In genomic region chr17:78415821-78416301, GRCh38 we compare ENCODE assay signal across 9 cellular contexts. TPM values are rescaled to one million over a fixed set of nuclear protein-coding genes. Genes with fewer than 3 reads are reported as not detected.
DNase-seq lines count a peak whose midpoint lies in the region; ATAC-seq and TF ChIP-seq lines count a peak whose summit lies in the region.
"Had no signal": no experiment of that assay in that cellular context is flagged by ENCODE, and none has a peak within 500 bp of the region (broad histone marks: within the 10 kb centered on the region; RNA-seq: fewer than 3 reads in every experiment).

No MANE protein-coding gene starts in this region.

- peaks cover 47 to 73% (median 58%) of the 10 kb centered on the region in 3 donors for H3K4me1 Mint-ChIP-seq in CD8-positive, alpha-beta memory T cell
- H3K4me1 Mint-ChIP-seq in T-helper 17 cell: peaks cover 47% of the 10 kb centered on the region

- peak overlapping the region in 7 of 8 donors; percentile 2 to 98 (median 61) for H3K27ac Mint-ChIP-seq in CD8-positive, alpha-beta memory T cell
- H3K27ac Mint-ChIP-seq in T-helper 17 cell: peak overlapping the region; percentile 95

- no TSS peak for BruUV-seq in PC-9 (replicated peaks; lab: Mats Ljungman, UMichigan)

- peak overlapping the region; percentile 36 for H3K9ac ChIP-seq in skeletal muscle satellite cell (ENCODE audit: low read depth, low read length)

- intact Hi-C loops in esophagus squamous epithelium (cut with DNase I) (loop anchor here (5.0 kb wide), 1 partner anchor 54 kb away; the partner anchor contains the start of gene SOCS3), PC-9 (cut with micrococcal nuclease; ENCODE audit: unreplicated experiment) (no loop called here), sciatic nerve (cut with DNase I) (no loop called here)

- no peaks in the 10 kb centered on the region for H3K9me3 Mint-ChIP-seq in CD8-positive, alpha-beta memory T cell

- no peaks in the 10 kb centered on the region for H3K9me2 ChIP-seq in PC-9 (ENCODE audit: insufficient read depth)

- no peaks in the 10 kb centered on the region for H3K27me3 Mint-ChIP-seq in CD8-positive, alpha-beta memory T cell
- no peaks in the 10 kb centered on the region for H3K27me3 Mint-ChIP-seq in T-helper 17 cell

- H3F3A ChIP-seq in PC-9 (ENCODE audit: insufficient read depth, low read depth): 0 out of 2 replicates have a peak, but pooled peaks cover 5% of the 10 kb centered on the region

- no peaks in the 10 kb centered on the region for H3K79me2 ChIP-seq in PC-9 (ENCODE audit: low read depth)

- no peak for TF ChIP-seq POLR2A in esophagus squamous epithelium (IDR thresholded peaks at IDR 0.05)

- peak overlapping the region in 2 of 7 donors; percentile 11 to 59 for H3K4me3 Mint-ChIP-seq in CD8-positive, alpha-beta memory T cell
- no peak overlapping the region for H3K4me3 Mint-ChIP-seq in T-helper 17 cell

- H3K4me3 ChIP-seq in CD8-positive, alpha-beta memory T cell (ENCODE audit: low read length): no peak overlapping the region
- H3K4me3 ChIP-seq in esophagus squamous epithelium: no peak overlapping the region
- H3K4me3 ChIP-seq in skeletal muscle satellite cell (ENCODE audit: low read length): no peak overlapping the region
- H3K4me3 ChIP-seq in PC-9: no peak overlapping the region

- H4K20me1 ChIP-seq in PC-9 (ENCODE audit: insufficient read depth): peaks cover 5% of the 10 kb centered on the region; the same call in 1 of the 2 replicates

- no peak for TF ChIP-seq CTCF in esophagus squamous epithelium (IDR thresholded peaks at IDR 0.05)
- no peak for TF ChIP-seq CTCF in PC-9 (conservative IDR thresholded peaks at IDR 0.05)

- no peak for DNase-seq in CD8-positive, alpha-beta memory T cell
- DNase-seq in T-helper 17 cell (no peak), esophagus squamous epithelium (lab: John Stamatoyannopoulos, UW) (no peak), PC-9 (no peak), sciatic nerve (ENCODE audit: low spot score) (no peak), 8988T (no peak)
- DNase-seq: mesendoderm had no signal

- CTCF ChIA-PET in CD8-positive, alpha-beta memory T cell (lab: Charles Lee): interaction anchor here (2.0 kb wide), 1 partner anchor 165 kb away, joined by 6 read pairs; no protein-coding TSS in a partner anchor
- CTCF ChIA-PET in PC-9 (lab: Charles Lee): interaction anchor here (0.6 kb wide), 1 partner anchor 400 kb away, joined by 7 read pairs; no protein-coding TSS in a partner anchor

- no peak for ATAC-seq in T-helper 17 cell
- no peak for ATAC-seq in GM21528 (IDR thresholded peaks at IDR 0.05; ENCODE audit: low FRiP score, unreplicated experiment)
- no peak for ATAC-seq in sciatic nerve

- H3K9me3 ChIP-seq in CD8-positive, alpha-beta memory T cell (ENCODE audit: low read length): no peaks in the 10 kb centered on the region
- H3K9me3 ChIP-seq in T-helper 17 cell (ENCODE audit: control insufficient read depth, low read length, poor library complexity, severe bottlenecking): no peaks in the 10 kb centered on the region
- H3K9me3 ChIP-seq in esophagus squamous epithelium: no peaks in the 10 kb centered on the region
- no peaks in the 10 kb centered on the region for H3K9me3 ChIP-seq in skeletal muscle satellite cell (replicated peaks; ENCODE audit: low read length)
- no peaks in the 10 kb centered on the region for H3K9me3 ChIP-seq in PC-9 (ENCODE audit: insufficient read depth, low read depth)

- peaks cover 56% of the 10 kb centered on the region for H3K4me1 ChIP-seq in CD8-positive, alpha-beta memory T cell (ENCODE audit: insufficient read depth, low read length)
- peaks cover 10 to 84% (median 50%) of the 10 kb centered on the region in 3 donors for H3K4me1 ChIP-seq in esophagus squamous epithelium
- peaks cover 36% of the 10 kb centered on the region for H3K4me1 ChIP-seq in skeletal muscle satellite cell (ENCODE audit: control insufficient read depth, insufficient read depth, low read length)
- no peaks in the 10 kb centered on the region for H3K4me1 ChIP-seq in PC-9 (replicated peaks; ENCODE audit: insufficient read depth)

- no peak overlapping the region for H2AFZ ChIP-seq in PC-9

- WGBS in esophagus squamous epithelium, 2 donors: 71 to 82% methylated on average over 6 to 10 of the region's 10 CpGs

- H3K36me3 Mint-ChIP-seq in CD8-positive, alpha-beta memory T cell: peaks cover 0 to 68% (median 7%) of the 10 kb centered on the region in 3 donors
- H3K36me3 Mint-ChIP-seq in T-helper 17 cell (ENCODE audit: low read depth): peaks cover 4% of the 10 kb centered on the region

- H3K27me3 ChIP-seq in CD8-positive, alpha-beta memory T cell (ENCODE audit: insufficient read depth, low read length, poor library complexity, severe bottlenecking): no peaks in the 10 kb centered on the region
- H3K27me3 ChIP-seq in esophagus squamous epithelium (no peaks in the 10 kb centered on the region), skeletal muscle satellite cell (ENCODE audit: control insufficient read depth, insufficient read depth, low read length) (no peaks in the 10 kb centered on the region), PC-9 (ENCODE audit: insufficient read depth, low read depth) (no peaks in the 10 kb centered on the region)

- H3K36me3 ChIP-seq in CD8-positive, alpha-beta memory T cell (ENCODE audit: insufficient read depth, low read length): peaks cover 13% of the 10 kb centered on the region
- H3K36me3 ChIP-seq in esophagus squamous epithelium: peaks cover 8 to 85% (median 13%) of the 10 kb centered on the region in 3 donors
- peaks cover 49% of the 10 kb centered on the region for H3K36me3 ChIP-seq in skeletal muscle satellite cell (ENCODE audit: insufficient read depth, low read length)
- no peaks in the 10 kb centered on the region for H3K36me3 ChIP-seq in PC-9 (ENCODE audit: low read depth)

- H3K27ac ChIP-seq in CD8-positive, alpha-beta memory T cell (ENCODE audit: low read depth, low read length): no peak overlapping the region
- H3K27ac ChIP-seq in esophagus squamous epithelium (peak overlapping the region; percentile 59 to 94 (median 80)), PC-9 (no peak overlapping the region)

- no peak overlapping the region for H3K4me2 ChIP-seq in skeletal muscle satellite cell (ENCODE audit: low read length)
- H3K4me2 ChIP-seq in PC-9: no peak overlapping the region

- POLR2A ChIA-PET in CD8-positive, alpha-beta memory T cell (lab: Charles Lee): no interaction called here
- POLR2A ChIA-PET in PC-9 (lab: Charles Lee; ENCODE audit: unreplicated experiment): no interaction called here

RNA-seq across cellular contexts. Expression of gene PGS1, which starts 37.4 kb away (rescaled TPM):
- 10 to 100 TPM; 48.2 to 51.5 TPM for total RNA-seq in CD8-positive, alpha-beta memory T cell
- 31.5 TPM for polyA plus RNA-seq in CD8-positive, alpha-beta memory T cell
- total RNA-seq in T-helper 17 cell (10 to 100 TPM; 47.5 to 54.9 TPM), esophagus squamous epithelium (10 to 100 TPM; 18.6 to 32.4 (median 23.0) TPM), PC-9 (2021) (37.7 and 40.2 TPM in 2 replicates), sciatic nerve (59.2 TPM)
- 24.6 and 25.8 TPM in 2 replicates for total RNA-seq in skeletal muscle satellite cell (2012; rRNA removed)

RNA-seq across cellular contexts. Expression of gene SOCS3, which starts 56.0 kb away (rescaled TPM):
- total RNA-seq in CD8-positive, alpha-beta memory T cell: 10 to 100 TPM; 26.9 to 27.4 TPM
- polyA plus RNA-seq in CD8-positive, alpha-beta memory T cell: 38.9 TPM
- 100 to 1,000 TPM; 119 to 197 TPM for total RNA-seq in T-helper 17 cell
- total RNA-seq in esophagus squamous epithelium: 10 to 100 TPM in 3 of 4 donors, 1 to 10 TPM in 1; 6.3 to 23.1 (median 17.1) TPM
- 52.0 and 93.5 TPM in 2 replicates for total RNA-seq in skeletal muscle satellite cell (2012; rRNA removed)
- 20.7 and 21.7 TPM in 2 replicates for total RNA-seq in PC-9 (2021)
- total RNA-seq in sciatic nerve: 144 TPM

Comparison
In these comparisons a context has a peak if more than half of its experiments do, and no peak if none do; other contexts are left out.
1. H3K27ac ChIP-seq: peak in esophagus squamous epithelium (4 of 4); none in CD8-positive, alpha-beta memory T cell (single experiment) and PC-9 (single experiment).